Comparison of ENCODE assay signal across 8 cellular contexts in the genomic region with DNA sequence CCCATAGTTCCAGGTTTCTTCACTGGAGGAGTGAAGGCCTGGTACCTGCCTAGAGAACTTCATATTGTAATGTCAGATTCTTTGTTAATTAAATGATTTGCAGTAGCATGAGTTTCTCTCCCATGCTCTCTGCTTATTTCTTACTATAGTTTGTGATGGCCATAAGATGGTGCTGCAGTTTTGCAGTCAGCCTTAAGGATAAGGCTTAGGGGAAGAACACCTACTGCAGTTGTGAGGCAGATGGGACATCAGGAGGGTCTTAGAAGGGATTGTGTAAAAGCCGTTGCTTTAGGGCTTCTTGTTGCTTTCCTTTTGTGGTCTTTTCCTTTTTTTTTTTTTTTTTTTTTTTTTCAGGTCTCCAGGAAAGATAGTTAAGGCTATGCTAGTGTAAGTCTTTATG.
A peak's percentile ranks its signal among the peaks of the same experiment; 100 is the strongest.
DNase-seq lines count a peak whose midpoint lies in the region; ATAC-seq lines count a peak whose summit lies in the region.

No MANE protein-coding gene starts in this region.

- in situ Hi-C loops in T47D (cut with HindIII; ENCODE audit: low pct_unique_long_range_greater_than_20kb, low sequenced_read_pairs) = no loop called here

- H3K9me3 Mint-ChIP-seq in activated CD4-positive, alpha-beta T cell treated with anti-CD3 and anti-CD28 coated beads, Interleukin-2, amount 10 ng/mL, durations not matched to agents 24 days and 14 days = no peaks in the 10 kb centered on the region
- no peaks in the 10 kb centered on the region for H3K9me3 Mint-ChIP-seq in effector memory CD8-positive, alpha-beta T cell

- ATAC-seq in HG02885 (IDR thresholded peaks at IDR 0.05; ENCODE audit: poor library complexity, unreplicated experiment) = no peak
- ATAC-seq in effector memory CD8-positive, alpha-beta T cell (replicated peaks) = no peak

- no peaks in the 10 kb centered on the region for H3K27me3 Mint-ChIP-seq in activated CD4-positive, alpha-beta T cell treated with anti-CD3 and anti-CD28 coated beads, Interleukin-2, amount 10 ng/mL, durations not matched to agents 24 days and 14 days
- no peaks in the 10 kb centered on the region for H3K27me3 Mint-ChIP-seq in effector memory CD8-positive, alpha-beta T cell

- peak overlapping the region; percentile 27 for H3K27ac Mint-ChIP-seq in activated CD4-positive, alpha-beta T cell treated with anti-CD3 and anti-CD28 coated beads, Interleukin-2, amount 10 ng/mL, durations not matched to agents 24 days and 14 days
- peak overlapping the region in 1 of 2 donors; percentile 47 for H3K27ac Mint-ChIP-seq in effector memory CD8-positive, alpha-beta T cell

- no peak for DNase-seq in activated CD4-positive, alpha-beta T cell treated with anti-CD3 and anti-CD28 coated beads, Interleukin-2, amount 10 ng/mL, durations not matched to agents 24 days and 14 days
- no peak for DNase-seq in activated CD4-positive, alpha-beta T cell treated with anti-CD3 and anti-CD28 coated beads, Interleukin-2, amount 50 U/mL, for 4 hours
- DNase-seq in NCI-H2107 treated with DMSO at 0.1 percent for 48 hours (lab: John Stamatoyannopoulos, UW; ENCODE audit: unreplicated experiment) (peak; percentile 100), T47D (ENCODE audit: low read depth in 1 of 2, low spot score in 1 of 2) (peak; percentile 28 to 56), pons (ENCODE audit: low spot score) (peak; percentile 72), HuH-7.5 (ENCODE audit: low spot score) (no peak)
- no peak for DNase-seq in effector memory CD8-positive, alpha-beta T cell

- intact Hi-C loops in activated CD4-positive, alpha-beta T cell treated with anti-CD3 and anti-CD28 coated beads, Interleukin-2, amount 10 ng/mL, durations not matched to agents 24 days and 14 days (cut with micrococcal nuclease) = no loop called here

- peaks cover 27% of the 10 kb centered on the region for H3K36me3 Mint-ChIP-seq in activated CD4-positive, alpha-beta T cell treated with anti-CD3 and anti-CD28 coated beads, Interleukin-2, amount 10 ng/mL, durations not matched to agents 24 days and 14 days (ENCODE audit: low read depth)
- H3K36me3 Mint-ChIP-seq in effector memory CD8-positive, alpha-beta T cell (ENCODE audit: insufficient read depth) = peaks cover 22% of the 10 kb centered on the region

- no peak overlapping the region for H3K4me3 Mint-ChIP-seq in activated CD4-positive, alpha-beta T cell treated with anti-CD3 and anti-CD28 coated beads, Interleukin-2, amount 10 ng/mL, durations not matched to agents 24 days and 14 days
- no peak overlapping the region for H3K4me3 Mint-ChIP-seq in effector memory CD8-positive, alpha-beta T cell

- peaks cover 58% of the 10 kb centered on the region for H3K4me1 Mint-ChIP-seq in activated CD4-positive, alpha-beta T cell treated with anti-CD3 and anti-CD28 coated beads, Interleukin-2, amount 10 ng/mL, durations not matched to agents 24 days and 14 days
- H3K4me1 Mint-ChIP-seq in effector memory CD8-positive, alpha-beta T cell (ENCODE audit: low read depth in 2 of 2) = peaks cover 45 to 76% of the 10 kb centered on the region in 2 donors

Comparison
In these comparisons a context has a peak if more than half of its experiments do, and no peak if none do; other contexts are left out.
1. DNase-seq: peak in NCI-H2107 treated with DMSO at 0.1 percent for 48 hours (single experiment), T47D (2 of 2) and pons (single experiment); none in activated CD4-positive, alpha-beta T cell treated with anti-CD3 and anti-CD28 coated beads, Interleukin-2, amount 10 ng/mL, durations not matched to agents 24 days and 14 days (single experiment), activated CD4-positive, alpha-beta T cell treated with anti-CD3 and anti-CD28 coated beads, Interleukin-2, amount 50 U/mL, for 4 hours (0 of 2), HuH-7.5 (single experiment) and effector memory CD8-positive, alpha-beta T cell (0 of 3).